23 cellular contexts compared by ENCODE assay signal in genomic region chr6:47306887-47307286, GRCh38. TPM values are rescaled to one million over a fixed set of nuclear protein-coding genes. Genes with fewer than 3 reads are reported as not detected.
DNase-seq lines count a peak whose midpoint lies in the region; ATAC-seq, FAIRE-seq and TF ChIP-seq lines count a peak whose summit lies in the region.
"Had no signal": no experiment of that assay in that cellular context is flagged by ENCODE, and none has a peak within 500 bp of the region (broad histone marks: within the 10 kb centered on the region; RNA-seq: fewer than 3 reads in every experiment).

No MANE protein-coding gene starts in this region.

- no peak for TF ChIP-seq RAD21 in A549 (conservative IDR thresholded peaks at IDR 0.05 in 1 of 2, IDR thresholded peaks at IDR 0.05 in 1 of 2)

- H3K27ac ChIP-seq in A549 (no peak overlapping the region), HUES6 (ENCODE audit: low read depth, low read length) (no peak overlapping the region)
- H3K27ac ChIP-seq: heart right ventricle, spleen, transverse colon had no signal

- TF ChIP-seq EP300 in A549 (IDR thresholded peaks at IDR 0.05) = no peak

- peaks cover 38% of the 10 kb centered on the region for H3K4me1 ChIP-seq in A549
- H3K4me1 ChIP-seq in HUES6 (ENCODE audit: control insufficient read depth, insufficient read depth, low read length) = peaks cover 34% of the 10 kb centered on the region
- peaks cover 19% of the 10 kb centered on the region for H3K4me1 ChIP-seq in endocrine pancreas (ENCODE audit: control insufficient read depth, insufficient read depth, low read length)

- CTCF ChIA-PET in A549 (lab: Yijun Ruan, JAX) = interaction anchor here (11.9 kb wide), 1 partner anchor 211 kb away, joined by 138 read pairs; no protein-coding TSS in a partner anchor

- TF ChIP-seq CTCF in A549 (IDR thresholded peaks at IDR 0.05) = no peak

- DNase-seq in A549 (ENCODE audit: low read depth in 1 of 2, low spot score in 1 of 2) = no peak
- peak; percentile 9 for DNase-seq in kidney glomerular epithelial cell (lab: John Stamatoyannopoulos, UW)
- no peak for DNase-seq in COR-L47 (lab: John Stamatoyannopoulos, UW)
- DNase-seq in SIG-M5 treated with dmso at 0.1 percent for 504 hours (lab: John Stamatoyannopoulos, UW; ENCODE audit: unreplicated experiment) = no peak
- no peak for DNase-seq in activated CD8-positive, alpha-beta memory T cell treated with anti-CD3 and anti-CD28 coated beads, Interleukin-2, amount 50 U/mL, for 4 hours
- no peak for DNase-seq in NCI-H446 (lab: John Stamatoyannopoulos, UW)
- DNase-seq: activated effector memory CD4-positive, alpha-beta T cell treated with Interleukin-2 at 50 U/mL for 16 hours; amygdala; GF-D8; heart right ventricle; Karpas-422; NCI-H1436 treated with DMSO at 0.1 percent for 48 hours; posterior cingulate gyrus; SIG-M5; spleen; transverse colon had no signal

- POLR2A ChIA-PET in A549 (lab: Yijun Ruan, JAX) = no interaction called here

- peaks cover 17% of the 10 kb centered on the region; the same call in 1 of the 2 replicates for H3K36me3 ChIP-seq in HUES6 (ENCODE audit: control insufficient read depth, insufficient read depth, low read length)
- no peaks in the 10 kb centered on the region for H3K36me3 ChIP-seq in endocrine pancreas (ENCODE audit: control insufficient read depth, insufficient read depth, low read length)
- H3K36me3 ChIP-seq: heart right ventricle, spleen, transverse colon had no signal

- no peaks in the 10 kb centered on the region for H3K27me3 ChIP-seq in HUES6 (ENCODE audit: control insufficient read depth, insufficient read depth, low read length)
- no peaks in the 10 kb centered on the region for H3K27me3 ChIP-seq in endocrine pancreas (ENCODE audit: control insufficient read depth, insufficient read depth, low read length)
- H3K27me3 ChIP-seq: transverse colon had no signal

- no peaks in the 10 kb centered on the region for H3K9me3 ChIP-seq in A549
- no peaks in the 10 kb centered on the region for H3K9me3 ChIP-seq in HUES6 (ENCODE audit: control insufficient read depth, insufficient read depth, low read depth, low read length)
- no peaks in the 10 kb centered on the region for H3K9me3 ChIP-seq in endocrine pancreas (ENCODE audit: control insufficient read depth, low read length)
- H3K9me3 ChIP-seq: heart right ventricle, spleen, transverse colon had no signal

- no peak for TF ChIP-seq POLR2A in A549 (IDR thresholded peaks at IDR 0.05; ENCODE audit: low read length)

- ATAC-seq in A549 = no peak
- ATAC-seq: heart right ventricle; left lobe of liver; stimulated activated effector memory CD8-positive, alpha-beta T cell treated with anti-CD3 and anti-CD28 coated beads, Interleukin-12 subunit alpha, Interleukin-12 subunit beta, amount 100 ng/mL, for 72 hours had no signal

- H3K4me2 ChIP-seq in A549 = peak overlapping the region; percentile 95

- no peak overlapping the region for H3K4me3 ChIP-seq in A549
- peak overlapping the region; percentile 88; the same call in 1 of the 2 replicates for H3K4me3 ChIP-seq in HUES6 (ENCODE audit: low read depth, low read length)
- H3K4me3 ChIP-seq in endocrine pancreas (ENCODE audit: control insufficient read depth, insufficient read depth, low read length) = peak overlapping the region; percentile 92

- H3K9ac ChIP-seq in HUES6 (ENCODE audit: low read length) = no peak overlapping the region
- peak overlapping the region; percentile 11 for H3K9ac ChIP-seq in endocrine pancreas (ENCODE audit: control insufficient read depth, insufficient read depth, low read length)

- WGBS in A549 (ENCODE audit: missing lambda C conversion rate) = 55% methylated on average over 2 of the region's 2 CpGs

- no peak for FAIRE-seq in A549 (lab: Jason Lieb, UNC)
- FAIRE-seq: A204.1, GM12892, H54 had no signal

TF ChIP-seq in A549, 52 proteins besides CTCF, POLR2A, EP300 and RAD21:
- no peak for TF ChIP-seq NR3C1 (IDR thresholded peaks at IDR 0.05)
- no peak for TF ChIP-seq RCOR1 (IDR thresholded peaks at IDR 0.05; ENCODE audit: low read depth, low read length)
- TF ChIP-seq KDM5A (IDR thresholded peaks at IDR 0.05) = no peak
- no peak for TF ChIP-seq CBX8 (IDR thresholded peaks at IDR 0.05)
- no peak for TF ChIP-seq SMC3 (IDR thresholded peaks at IDR 0.05)
- TF ChIP-seq NFE2L2 (conservative IDR thresholded peaks at IDR 0.05; ENCODE audit: low read length) = no peak

RNA-seq across cellular contexts. Expression of gene TNFRSF21, which starts 2.8 kb away (rescaled TPM):
- polyA plus RNA-seq in A549 (2011; rRNA removed) (14.1 and 15.2 TPM in 2 replicates), A549 (2017; fragmentation: RNase III; extraction: RNeasy Plus Mini Kit Qiagen cat#74134 plus additional on column Dnase treatment) (14.3 to 16.1 TPM (median 15.6 TPM) in 3 replicates)
- polyA plus RNA-seq in A549 (2012; cell fraction: cytosol; rRNA removed) = 10.6 and 12.3 TPM in 2 replicates
- polyA plus RNA-seq in A549 (2012; cell fraction: nucleus; rRNA removed) = 8.0 and 8.9 TPM in 2 replicates
- polyA minus RNA-seq in A549 (2011; rRNA and poly(A)+ RNA removed) = 30.7 and 31.7 TPM in 2 replicates
